ENCODE assay signal across 8 cellular contexts in genomic region chr18:13800505-13801259, GRCh38. TPM values are rescaled to one million over a fixed set of nuclear protein-coding genes. Genes with fewer than 3 reads are reported as not detected.
DNase-seq lines count a peak whose midpoint lies in the region; ATAC-seq and TF ChIP-seq lines count a peak whose summit lies in the region.

No MANE protein-coding gene starts in this region.

- CTCF ChIA-PET in activated CD4-positive, alpha-beta memory T cell treated with anti-CD3 and anti-CD28 coated beads, Interleukin-2, amount 10 ng/mL, durations not matched to agents 7 days and 5 days (lab: Charles Lee): interaction anchor here (0.7 to 1.3 kb wide), 2 partner anchors 64 to 242 kb away, joined by 3 read pairs; no protein-coding TSS in a partner anchor

- no peak for TF ChIP-seq EP300 in stomach (IDR thresholded peaks at IDR 0.05)

- H3K9me3 Mint-ChIP-seq in activated CD4-positive, alpha-beta memory T cell treated with anti-CD3 and anti-CD28 coated beads, Interleukin-2, amount 10 ng/mL, durations not matched to agents 7 days and 5 days: no peaks in the 10 kb centered on the region

- TF ChIP-seq POLR2A in stomach (IDR thresholded peaks at IDR 0.05): no peak

- H3K9me3 ChIP-seq in mucosa of stomach (ENCODE audit: control insufficient read depth, low read length) (no peaks in the 10 kb centered on the region), stomach (no peaks in the 10 kb centered on the region)

- H3K27ac ChIP-seq in epithelial cell of prostate (no peak overlapping the region), stomach (no peak overlapping the region)

- POLR2A ChIA-PET in activated CD4-positive, alpha-beta memory T cell treated with anti-CD3 and anti-CD28 coated beads, Interleukin-2, amount 10 ng/mL, durations not matched to agents 7 days and 5 days (lab: Charles Lee): no interaction called here

- no peak for ATAC-seq in HG03439 (IDR thresholded peaks at IDR 0.05; ENCODE audit: unreplicated experiment)

- intact Hi-C loops in stomach (cut with DNase I; ENCODE audit: low total_unique reads): no loop called here

- no peaks in the 10 kb centered on the region for H3K36me3 ChIP-seq in mucosa of stomach (ENCODE audit: control insufficient read depth, insufficient read depth, low read length)
- no peaks in the 10 kb centered on the region for H3K36me3 ChIP-seq in stomach

- peaks cover 62% of the 10 kb centered on the region for H3K27me3 Mint-ChIP-seq in activated CD4-positive, alpha-beta memory T cell treated with anti-CD3 and anti-CD28 coated beads, Interleukin-2, amount 10 ng/mL, durations not matched to agents 7 days and 5 days

- peak overlapping the region; percentile 1 for H3K4me3 Mint-ChIP-seq in activated CD4-positive, alpha-beta memory T cell treated with anti-CD3 and anti-CD28 coated beads, Interleukin-2, amount 10 ng/mL, durations not matched to agents 7 days and 5 days

- peak in 3 of 7 experiments; percentile 22 to 45 (median 29) for TF ChIP-seq CTCF in stomach (IDR thresholded peaks at IDR 0.05)

- WGBS in stomach, 5 donors: 7 to 23% (median 9%) methylated on average over 17 to 30 of the region's 30 CpGs

- DNase-seq in NCI-H524 (lab: John Stamatoyannopoulos, UW) (peak; percentile 4 to 72), NCI-H524 treated with DMSO at 0.1 percent for 48 hours (lab: John Stamatoyannopoulos, UW) (no peak), NCI-H146 (lab: John Stamatoyannopoulos, UW) (peak; percentile 60), epithelial cell of prostate (ENCODE audit: low read depth, low spot score) (peak; percentile 26), stomach (peak; percentile 80)
- DNase-seq in activated CD4-positive, alpha-beta memory T cell treated with anti-CD3 and anti-CD28 coated beads, Interleukin-2, amount 10 ng/mL, durations not matched to agents 7 days and 5 days: peak; percentile 48

- H3K27ac Mint-ChIP-seq in activated CD4-positive, alpha-beta memory T cell treated with anti-CD3 and anti-CD28 coated beads, Interleukin-2, amount 10 ng/mL, durations not matched to agents 7 days and 5 days: no peak overlapping the region

- peak overlapping the region; percentile 14 for H3K9ac ChIP-seq in mucosa of stomach (ENCODE audit: low read length)

- H3K4me3 ChIP-seq in mucosa of stomach (ENCODE audit: low read length): no peak overlapping the region
- peak overlapping the region; percentile 21 to 31 (median 27) for H3K4me3 ChIP-seq in stomach

- H3K27me3 ChIP-seq in mucosa of stomach (ENCODE audit: control insufficient read depth, insufficient read depth, low read length): peaks cover 8% of the 10 kb centered on the region
- H3K27me3 ChIP-seq in stomach: peaks cover 0 to 43% (median 6%) of the 10 kb centered on the region in 3 donors

- H3K4me1 Mint-ChIP-seq in activated CD4-positive, alpha-beta memory T cell treated with anti-CD3 and anti-CD28 coated beads, Interleukin-2, amount 10 ng/mL, durations not matched to agents 7 days and 5 days: peaks cover 3% of the 10 kb centered on the region

- H3K4me1 ChIP-seq in mucosa of stomach (ENCODE audit: control insufficient read depth, insufficient read depth, low read length): peaks cover 9% of the 10 kb centered on the region
- H3K4me1 ChIP-seq in stomach: peaks cover 0 to 11% (median 5%) of the 10 kb centered on the region in 4 donors

- no peaks in the 10 kb centered on the region for H3K36me3 Mint-ChIP-seq in activated CD4-positive, alpha-beta memory T cell treated with anti-CD3 and anti-CD28 coated beads, Interleukin-2, amount 10 ng/mL, durations not matched to agents 7 days and 5 days (ENCODE audit: low read depth)

RNA-seq across cellular contexts. Expression of gene MC5R, which starts 23.3 kb away (rescaled TPM):
- not detected for total RNA-seq in activated CD4-positive, alpha-beta memory T cell treated with anti-CD3 and anti-CD28 coated beads, Interleukin-2, amount 10 ng/mL, durations not matched to agents 7 days and 5 days
- total RNA-seq in stomach: not detected
- polyA plus RNA-seq in stomach: not detected
